Comparison of ENCODE assay signal across 33 cellular contexts in the genomic region with DNA sequence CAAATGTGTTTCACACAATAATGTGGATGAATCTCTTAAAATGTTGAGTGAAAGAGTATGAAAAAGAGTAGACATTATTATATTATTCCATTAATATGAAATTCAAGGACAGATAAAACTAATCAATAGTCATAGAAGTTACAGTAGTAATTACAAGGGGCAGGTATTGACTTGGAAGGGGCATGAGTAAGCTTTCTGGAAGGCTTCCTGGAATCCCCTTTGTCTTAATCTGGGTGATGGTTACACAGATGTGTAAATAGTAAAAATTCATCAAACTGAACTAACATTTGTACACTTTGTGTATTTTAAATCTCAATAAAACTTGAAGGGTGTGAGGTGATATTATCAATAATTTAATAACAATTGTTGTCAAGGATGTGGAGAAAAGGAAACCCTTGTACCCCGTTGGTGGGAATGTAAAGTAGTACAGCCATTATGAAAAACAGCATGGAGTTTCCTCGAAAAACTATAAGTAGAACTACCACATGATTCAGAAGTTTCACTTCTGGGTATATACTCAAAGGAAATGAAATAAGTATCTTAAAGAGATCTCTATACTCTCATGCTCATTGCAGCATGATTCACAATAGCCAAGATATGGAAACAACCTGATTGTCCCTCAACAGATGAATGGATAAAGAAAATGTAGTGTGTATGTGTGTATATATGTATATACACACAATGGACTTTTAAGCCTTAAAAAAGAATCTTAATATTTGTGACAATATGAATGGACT.
DNase-seq lines count a peak whose midpoint lies in the region; ATAC-seq, FAIRE-seq and TF ChIP-seq lines count a peak whose summit lies in the region.
"Had no signal": no experiment of that assay in that cellular context is flagged by ENCODE, and none has a peak within 500 bp of the region (broad histone marks: within the 10 kb centered on the region; RNA-seq: fewer than 3 reads in every experiment).

No MANE protein-coding gene starts in this region.

- no peak overlapping the region for H3K4me3 Mint-ChIP-seq in activated naive CD8-positive, alpha-beta T cell treated with anti-CD3 and anti-CD28 coated beads, Interleukin-2, amount 10 ng/mL, durations not matched to agents 7 days and 5 days
- H3K4me3 Mint-ChIP-seq in activated naive CD8-positive, alpha-beta T cell treated with anti-CD3 and anti-CD28 coated beads for 36 hours = no peak overlapping the region
- H3K4me3 Mint-ChIP-seq in nephron progenitor cell = no peak overlapping the region
- H3K4me3 Mint-ChIP-seq: activated CD4-positive, alpha-beta memory T cell treated with anti-CD3 and anti-CD28 coated beads for 36 hours; activated naive CD4-positive, alpha-beta T cell treated with anti-CD3 and anti-CD28 coated beads, Interleukin-2, amount 50 U/mL, for 24 hours; CD4-positive, alpha-beta T cell; natural killer cell had no signal

- intact Hi-C loops in Right ventricle myocardium inferior (cut with DNase I) = no loop called here

- H3K4me1 Mint-ChIP-seq in activated naive CD8-positive, alpha-beta T cell treated with anti-CD3 and anti-CD28 coated beads, Interleukin-2, amount 10 ng/mL, durations not matched to agents 7 days and 5 days = peaks cover 7% of the 10 kb centered on the region
- no peaks in the 10 kb centered on the region for H3K4me1 Mint-ChIP-seq in activated naive CD8-positive, alpha-beta T cell treated with anti-CD3 and anti-CD28 coated beads for 36 hours
- H3K4me1 Mint-ChIP-seq in nephron progenitor cell = peaks cover 8% of the 10 kb centered on the region
- H3K4me1 Mint-ChIP-seq: activated naive CD4-positive, alpha-beta T cell treated with anti-CD3 and anti-CD28 coated beads, Interleukin-2, amount 50 U/mL, for 24 hours; natural killer cell had no signal

- no peak overlapping the region for H3K27ac Mint-ChIP-seq in activated naive CD8-positive, alpha-beta T cell treated with anti-CD3 and anti-CD28 coated beads, Interleukin-2, amount 10 ng/mL, durations not matched to agents 7 days and 5 days
- H3K27ac Mint-ChIP-seq in activated naive CD8-positive, alpha-beta T cell treated with anti-CD3 and anti-CD28 coated beads for 36 hours = no peak overlapping the region
- H3K27ac Mint-ChIP-seq in nephron progenitor cell = no peak overlapping the region
- H3K27ac Mint-ChIP-seq: activated CD4-positive, alpha-beta memory T cell treated with anti-CD3 and anti-CD28 coated beads for 36 hours; activated naive CD4-positive, alpha-beta T cell treated with anti-CD3 and anti-CD28 coated beads, Interleukin-2, amount 50 U/mL, for 24 hours; CD4-positive, alpha-beta T cell; natural killer cell had no signal

- TF ChIP-seq CTCF in bronchial epithelial cell (IDR thresholded peaks at IDR 0.05; ENCODE audit: insufficient read depth, low read length, severe bottlenecking) (no peak), nephron progenitor cell (IDR thresholded peaks at IDR 0.05) (no peak)

- DNase-seq in activated CD4-positive, CD25-positive, alpha-beta regulatory T cell treated with anti-CD3 and anti-CD28 coated beads, Interleukin-2, amount 50 U/mL, for 72 hours = no peak
- DNase-seq in activated naive CD8-positive, alpha-beta T cell treated with anti-CD3 and anti-CD28 coated beads, Interleukin-2, amount 10 ng/mL, durations not matched to agents 7 days and 5 days = no peak
- no peak for DNase-seq in activated naive CD8-positive, alpha-beta T cell treated with anti-CD3 and anti-CD28 coated beads for 36 hours
- DNase-seq in bronchial epithelial cell (ENCODE audit: low read depth) = peak; percentile 59
- no peak for DNase-seq in NCI-H524 (lab: John Stamatoyannopoulos, UW)
- no peak for DNase-seq in nephron progenitor cell
- DNase-seq in Right ventricle myocardium inferior (ENCODE audit: missing footprints) = no peak
- DNase-seq: 8988T; activated CD4-positive, alpha-beta memory T cell treated with anti-CD3 and anti-CD28 coated beads for 36 hours; aorta; CD4-positive, alpha-beta T cell; DND-41; effector CD4-positive, alpha-beta T cell; GF-D8; HCEC 1CT; hippocampal formation; left cardiac atrium; natural killer cell; NCI-H2029; NCI-H526; NK-92 treated with Interleukin-12 subunit alpha and Interleukin-12 subunit beta, amount 100 ng/mL, for 24 hours; psoas muscle; SJCRH30; stimulated activated CD4-positive, alpha-beta T cell treated with anti-CD3 and anti-CD28 coated beads, Interleukin-2, amount 100 ng/mL, for 48 hours; SW 1271; T1000; transverse colon; WERI-Rb-1 had no signal

- peak; percentile 86 to 88 for ATAC-seq in activated CD4-positive, CD25-positive, alpha-beta regulatory T cell treated with anti-CD3 and anti-CD28 coated beads, Interleukin-2, amount 50 U/mL, for 24 hours
- ATAC-seq in activated naive CD8-positive, alpha-beta T cell treated with anti-CD3 and anti-CD28 coated beads, Interleukin-2, amount 10 ng/mL, durations not matched to agents 7 days and 5 days (ENCODE audit: low read depth) = peak; percentile 39
- no peak for ATAC-seq in Right ventricle myocardium inferior
- ATAC-seq: K562, left cardiac atrium, natural killer cell, psoas muscle, sciatic nerve had no signal

- POLR2A ChIA-PET in activated naive CD8-positive, alpha-beta T cell treated with anti-CD3 and anti-CD28 coated beads, Interleukin-2, amount 10 ng/mL, durations not matched to agents 7 days and 5 days (lab: Charles Lee) = no interaction called here

- no peaks in the 10 kb centered on the region for H3K27me3 Mint-ChIP-seq in activated naive CD8-positive, alpha-beta T cell treated with anti-CD3 and anti-CD28 coated beads, Interleukin-2, amount 10 ng/mL, durations not matched to agents 7 days and 5 days
- peaks cover 6% of the 10 kb centered on the region for H3K27me3 Mint-ChIP-seq in activated naive CD8-positive, alpha-beta T cell treated with anti-CD3 and anti-CD28 coated beads for 36 hours
- H3K27me3 Mint-ChIP-seq in nephron progenitor cell (ENCODE audit: low read depth, poor library complexity) = no peaks in the 10 kb centered on the region
- H3K27me3 Mint-ChIP-seq: activated naive CD4-positive, alpha-beta T cell treated with anti-CD3 and anti-CD28 coated beads, Interleukin-2, amount 50 U/mL, for 24 hours; CD4-positive, alpha-beta T cell had no signal

- FAIRE-seq in bronchial epithelial cell (lab: Jason Lieb, UNC) = no peak
- FAIRE-seq: K562, RCC 7860 had no signal

- no peaks in the 10 kb centered on the region for H3K36me3 ChIP-seq in bronchial epithelial cell (ENCODE audit: control insufficient read depth, insufficient read depth, low read length)
- H3K36me3 ChIP-seq: SJCRH30, transverse colon, WERI-Rb-1 had no signal

- no peaks in the 10 kb centered on the region for H3K27me3 ChIP-seq in bronchial epithelial cell (ENCODE audit: control insufficient read depth, insufficient read depth, low read length)
- H3K27me3 ChIP-seq: SJCRH30, transverse colon had no signal

- no peaks in the 10 kb centered on the region for H3K36me3 Mint-ChIP-seq in activated naive CD8-positive, alpha-beta T cell treated with anti-CD3 and anti-CD28 coated beads, Interleukin-2, amount 10 ng/mL, durations not matched to agents 7 days and 5 days
- H3K36me3 Mint-ChIP-seq in activated naive CD8-positive, alpha-beta T cell treated with anti-CD3 and anti-CD28 coated beads for 36 hours = no peaks in the 10 kb centered on the region
- no peaks in the 10 kb centered on the region for H3K36me3 Mint-ChIP-seq in nephron progenitor cell (ENCODE audit: low read depth)
- H3K36me3 Mint-ChIP-seq: activated CD4-positive, alpha-beta memory T cell treated with anti-CD3 and anti-CD28 coated beads for 36 hours; activated naive CD4-positive, alpha-beta T cell treated with anti-CD3 and anti-CD28 coated beads, Interleukin-2, amount 50 U/mL, for 24 hours; natural killer cell had no signal

- no peak overlapping the region for H3K4me3 ChIP-seq in bronchial epithelial cell (ENCODE audit: low read depth, low read length)
- H3K4me3 ChIP-seq: K562, psoas muscle, SJCRH30, transverse colon had no signal

- no peaks in the 10 kb centered on the region for H3K9me3 Mint-ChIP-seq in activated naive CD8-positive, alpha-beta T cell treated with anti-CD3 and anti-CD28 coated beads, Interleukin-2, amount 10 ng/mL, durations not matched to agents 7 days and 5 days
- H3K9me3 Mint-ChIP-seq in activated naive CD8-positive, alpha-beta T cell treated with anti-CD3 and anti-CD28 coated beads for 36 hours = no peaks in the 10 kb centered on the region
- H3K9me3 Mint-ChIP-seq in nephron progenitor cell = peaks cover 21% of the 10 kb centered on the region
- H3K9me3 Mint-ChIP-seq: activated CD4-positive, alpha-beta memory T cell treated with anti-CD3 and anti-CD28 coated beads for 36 hours; activated naive CD4-positive, alpha-beta T cell treated with anti-CD3 and anti-CD28 coated beads, Interleukin-2, amount 50 U/mL, for 24 hours; CD4-positive, alpha-beta T cell; natural killer cell had no signal
